ENCODE assay signal across 31 cellular contexts in genomic region chr16:82252582-82252981, GRCh38.
"Had no signal": no experiment of that assay in that cellular context is flagged by ENCODE, and none has a peak within 500 bp of the region (broad histone marks: within the 10 kb centered on the region; RNA-seq: fewer than 3 reads in every experiment).

No MANE protein-coding gene starts in this region.

- H3K27ac Mint-ChIP-seq: activated CD8-positive, alpha-beta T cell treated with anti-CD3 and anti-CD28 coated beads for 36 hours; activated naive CD8-positive, alpha-beta T cell; activated T-helper 17 cell treated with anti-CD3 and anti-CD28 coated beads, Interleukin-2, amount 50 U/mL, for 72 hours; dendritic cell treated with granulocyte-macrophage colony-stimulating factor and Interleukin-4, amounts not matched to agents 40 ng/mL and 50 ng/mL, for 4 days; endodermal cell; T-cell; T-helper 1 cell treated with Interleukin-12 subunit alpha and Interleukin-12 subunit beta and Interleukin-4 antibody, amounts not matched to agents 30 μg/mL and 1 μg/mL, for 36 hours had no signal

- H3K9me3 Mint-ChIP-seq: activated CD8-positive, alpha-beta T cell treated with anti-CD3 and anti-CD28 coated beads for 36 hours; activated T-cell treated with anti-CD3 and anti-CD28 coated beads, Interleukin-2, amount 50 U/mL, for 4 hours; activated T-helper 17 cell treated with anti-CD3 and anti-CD28 coated beads, Interleukin-2, amount 50 U/mL, for 72 hours; central memory CD8-positive, alpha-beta T cell; dendritic cell treated with granulocyte-macrophage colony-stimulating factor and Interleukin-4, amounts not matched to agents 40 ng/mL and 50 ng/mL, for 4 days; endodermal cell; T-cell; T-helper 1 cell treated with Interleukin-12 subunit alpha and Interleukin-12 subunit beta and Interleukin-4 antibody, amounts not matched to agents 30 μg/mL and 1 μg/mL, for 36 hours had no signal

- H3K36me3 Mint-ChIP-seq: activated naive CD8-positive, alpha-beta T cell; T-cell had no signal

- H3K4me1 Mint-ChIP-seq: activated T-helper 17 cell treated with anti-CD3 and anti-CD28 coated beads, Interleukin-2, amount 50 U/mL, for 72 hours; central memory CD8-positive, alpha-beta T cell; endodermal cell; T-cell had no signal

- H3K4me3 Mint-ChIP-seq: activated CD8-positive, alpha-beta T cell treated with anti-CD3 and anti-CD28 coated beads for 36 hours; activated naive CD8-positive, alpha-beta T cell; activated T-cell treated with anti-CD3 and anti-CD28 coated beads, Interleukin-2, amount 50 U/mL, for 4 hours; activated T-helper 17 cell treated with anti-CD3 and anti-CD28 coated beads, Interleukin-2, amount 50 U/mL, for 72 hours; central memory CD8-positive, alpha-beta T cell; dendritic cell treated with granulocyte-macrophage colony-stimulating factor and Interleukin-4, amounts not matched to agents 40 ng/mL and 50 ng/mL, for 4 days; endodermal cell; T-cell; T-helper 1 cell treated with Interleukin-12 subunit alpha and Interleukin-12 subunit beta and Interleukin-4 antibody, amounts not matched to agents 30 μg/mL and 1 μg/mL, for 36 hours had no signal

- ATAC-seq: activated CD8-positive, alpha-beta T cell treated with anti-CD3 and anti-CD28 coated beads for 36 hours; activated T-cell treated with anti-CD3 and anti-CD28 coated beads, Interleukin-2, amount 50 U/mL, for 4 hours; activated T-helper 17 cell treated with anti-CD3 and anti-CD28 coated beads, Interleukin-2, amount 50 U/mL, for 72 hours; esophagus mucosa; heart left ventricle; T-cell had no signal

- FAIRE-seq: astrocyte, frontal cortex had no signal

- DNase-seq: activated CD4-positive, alpha-beta T cell treated with anti-CD3 and anti-CD28 coated beads for 4 hours; activated CD4-positive, alpha-beta T cell treated with anti-CD3 and anti-CD28 coated beads, Interleukin-2, amount 50 U/mL, for 1 hour; activated CD4-positive, alpha-beta T cell treated with anti-CD3 and anti-CD28 coated beads, Interleukin-2, amount 50 U/mL, for 48 hours; activated CD4-positive, CD25-positive, alpha-beta regulatory T cell; activated CD4-positive, CD25-positive, alpha-beta regulatory T cell treated with anti-CD3 and anti-CD28 coated beads, Interleukin-2, amount 50 U/mL, for 72 hours; activated CD8-positive, alpha-beta memory T cell treated with anti-CD3 and anti-CD28 coated beads for 24 hours; activated CD8-positive, alpha-beta T cell treated with anti-CD3 and anti-CD28 coated beads for 36 hours; activated effector memory CD4-positive, alpha-beta T cell treated with Interleukin-2 at 50 U/mL for 16 hours; activated gamma-delta T cell treated with Interleukin-2 at 50 U/mL for 16 hours; activated naive CD4-positive, alpha-beta T cell treated with anti-CD3 and anti-CD28 coated beads, Interleukin-2, amount 50 U/mL, for 16 hours; activated naive CD4-positive, alpha-beta T cell treated with Interleukin-2 at 50 U/mL for 16 hours; activated T-cell treated with anti-CD3 and anti-CD28 coated beads, Interleukin-2, amount 50 U/mL, for 4 hours; amniotic stem cell; anterior cingulate cortex; brain microvascular endothelial cell; dorsolateral prefrontal cortex; effector memory CD4-positive, alpha-beta T cell; endodermal cell; foreskin fibroblast; heart left ventricle; SW 1271; T-cell; T1000 had no signal
